ENCODE assay signal across 13 cellular contexts in the genomic region with DNA sequence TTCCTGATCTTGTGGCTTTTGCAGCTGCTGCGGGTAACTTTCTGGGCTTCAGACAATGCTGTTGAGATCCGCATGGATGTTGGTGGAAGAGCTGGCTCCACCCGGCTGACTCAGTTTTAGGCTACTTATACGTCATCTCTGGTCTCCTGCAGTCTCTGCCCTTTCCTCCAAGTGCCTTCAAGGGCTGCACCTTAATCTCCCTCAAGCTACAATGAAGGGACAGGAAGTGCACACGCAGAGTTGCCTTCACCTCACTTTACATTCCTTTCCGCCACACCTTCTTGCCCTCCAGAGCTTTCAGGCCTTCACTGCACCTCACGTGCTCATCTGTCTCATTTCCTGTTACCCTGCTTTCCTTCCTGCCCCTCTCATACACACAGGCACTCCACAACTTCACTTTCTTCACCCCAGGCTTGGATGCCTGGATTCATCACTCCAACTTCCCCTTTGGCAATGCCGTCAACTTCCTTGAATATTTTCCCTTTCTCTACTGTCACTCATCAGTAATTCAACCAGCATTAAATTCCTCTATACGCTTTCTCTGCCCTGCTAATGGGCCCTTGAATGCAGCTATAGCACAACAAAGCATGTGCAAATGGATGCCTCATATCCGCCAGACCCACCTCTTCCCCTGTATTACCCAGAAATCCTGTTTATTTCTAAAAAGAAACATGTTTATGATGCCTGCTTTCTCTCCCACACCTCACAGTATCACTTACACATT. TPM values are rescaled to one million over a fixed set of nuclear protein-coding genes. Genes with fewer than 3 reads are reported as not detected.
A peak's percentile ranks its signal among the peaks of the same experiment; 100 is the strongest.
DNase-seq lines count a peak whose midpoint lies in the region; ATAC-seq and TF ChIP-seq lines count a peak whose summit lies in the region.
"Not testable (repeated sequence)": the region's sequence is repeated elsewhere in the genome, so short reads cannot be mapped to it uniquely, and the experiment has no call there.
"Had no signal": no experiment of that assay in that cellular context is flagged by ENCODE, and none has a peak within 500 bp of the region (broad histone marks: within the 10 kb centered on the region; RNA-seq: fewer than 3 reads in every experiment).

No MANE protein-coding gene starts in this region.

- CTCF ChIA-PET in PC-3 (lab: Charles Lee) = not testable (repeated sequence)
- CTCF ChIA-PET in WTC11 (lab: Charles Lee) = interaction anchor here (0.9 to 1.1 kb wide), 2 partner anchors 39 to 360 kb away, joined by 3 to 4 read pairs; no protein-coding TSS in a partner anchor

- not testable (repeated sequence) for H4K20me1 ChIP-seq in PC-3 (ENCODE audit: low read length)

- not testable (repeated sequence) for H4K8ac ChIP-seq in trophoblast cell (ENCODE audit: low read depth, low read length)

- not testable (repeated sequence) for H3K27me3 ChIP-seq in PC-3 (ENCODE audit: low read length); trophoblast cell (ENCODE audit: insufficient read depth, low read length)

- TF ChIP-seq CTCF in PC-3 (conservative IDR thresholded peaks at IDR 0.05; ENCODE audit: low read depth, low read length); WTC11 (IDR thresholded peaks at IDR 0.05): not testable (repeated sequence)

- POLR2A ChIA-PET in PC-3 (lab: Charles Lee; ENCODE audit: unreplicated experiment); WTC11 (lab: Charles Lee): not testable (repeated sequence)

- not testable (repeated sequence) for H3K9me2 ChIP-seq in PC-3 (replicated peaks; ENCODE audit: low read length)

- H4K12ac ChIP-seq in trophoblast cell (ENCODE audit: low read depth, low read length) = not testable (repeated sequence)

- not testable (repeated sequence) for H4K91ac ChIP-seq in trophoblast cell (ENCODE audit: low read depth, low read length)

- peak overlapping the region; percentile 80 for H3K4me2 ChIP-seq in PC-3 (ENCODE audit: low read length)
- not testable (repeated sequence) for H3K4me2 ChIP-seq in trophoblast cell (ENCODE audit: low read length)

- not testable (repeated sequence) for H3K27ac Mint-ChIP-seq in WTC11

- peak; percentile 93 for ATAC-seq in PC-3
- ATAC-seq in WTC11 = peak; percentile 95

- H2BK120ac ChIP-seq in trophoblast cell (ENCODE audit: insufficient read depth, low read length, poor library complexity) = not testable (repeated sequence)

- not testable (repeated sequence) for H3K14ac ChIP-seq in trophoblast cell (ENCODE audit: low read length)

- not testable (repeated sequence) for H3K9me3 Mint-ChIP-seq in WTC11

- not testable (repeated sequence) for H3K4ac ChIP-seq in trophoblast cell (ENCODE audit: low read depth, low read length)

- not testable (repeated sequence) for H3K4me3 Mint-ChIP-seq in WTC11

- H3K36me3 Mint-ChIP-seq in WTC11 = not testable (repeated sequence)

- peaks cover 24% of the 10 kb centered on the region for H3K4me1 ChIP-seq in PC-3 (ENCODE audit: insufficient read depth, low read length)
- H3K4me1 ChIP-seq in trophoblast cell (ENCODE audit: control insufficient read depth in 1 of 2, insufficient read depth in 2 of 2, low read length in 2 of 2) = not testable (repeated sequence)

- H3K9me3 ChIP-seq in PC-3 (ENCODE audit: low read length); trophoblast cell (ENCODE audit: insufficient read depth, low read depth, low read length): not testable (repeated sequence)

- not testable (repeated sequence) for H3K79me2 ChIP-seq in PC-3 (ENCODE audit: low read length); trophoblast cell (ENCODE audit: control insufficient read depth, insufficient read depth, low read length, poor library complexity)

- TSS peak; percentile 95 for BruUV-seq in PC-3 (replicated peaks; lab: Mats Ljungman, UMichigan)

- not testable (repeated sequence) for H3K23ac ChIP-seq in trophoblast cell (ENCODE audit: low read length)

- H3K4me1 Mint-ChIP-seq in WTC11 = peaks cover 18% of the 10 kb centered on the region

- not testable (repeated sequence) for H3K18ac ChIP-seq in trophoblast cell (ENCODE audit: low read length)

- not testable (repeated sequence) for H3K27me3 Mint-ChIP-seq in WTC11 (ENCODE audit: low read depth)

- H3K79me1 ChIP-seq in trophoblast cell (ENCODE audit: low read length) = not testable (repeated sequence)

- H3K36me3 ChIP-seq in PC-3 (ENCODE audit: low read depth, low read length); trophoblast cell (ENCODE audit: control insufficient read depth in 1 of 2, insufficient read depth in 2 of 2, low read length in 2 of 2): not testable (repeated sequence)

- peak overlapping the region; percentile 67 for H3K9ac ChIP-seq in PC-3 (ENCODE audit: low read length)
- H3K9ac ChIP-seq in trophoblast cell (ENCODE audit: low read length) = not testable (repeated sequence)

- intact Hi-C loops in PC-3 (cut with micrococcal nuclease) = loop anchor here (5.0 kb wide), 1 partner anchor 69 kb away; no protein-coding TSS in a partner anchor

- not testable (repeated sequence) for H3F3A ChIP-seq in PC-3 (ENCODE audit: low read length, unreplicated experiment)

- DNase-seq in A172 (ENCODE audit: low spot score) (peak; percentile 82), ELR (ENCODE audit: low read depth) (peak; percentile 93), HT1080 (ENCODE audit: low read depth) (peak; percentile 97), PC-3 (peak; percentile 84), dermis blood vessel endothelial cell (peak; percentile 54), iPS-NIHi7 (ENCODE audit: extremely low spot score) (peak; percentile 14), trophoblast cell (peak; percentile 14 to 57)
- DNase-seq in WTC11 (ENCODE audit: low spot score) = not testable (repeated sequence)

- WGBS in trophoblast cell (ENCODE audit: extremely low coverage, insufficient coverage, insufficient read length) = no CpG with 5 or more reads among the region's 10 CpGs

- H3K4me3 ChIP-seq in PC-3 (ENCODE audit: low read length) = peak overlapping the region; percentile 48; the same call in 1 of the 2 replicates
- H3K4me3 ChIP-seq in trophoblast cell (ENCODE audit: low read depth, low read length) = not testable (repeated sequence)

- peak overlapping the region; percentile 66 for H2AFZ ChIP-seq in PC-3 (ENCODE audit: low read length)
- H2AFZ ChIP-seq in trophoblast cell (ENCODE audit: insufficient read depth, low read length, poor library complexity) = not testable (repeated sequence)

- not testable (repeated sequence) for H2AK5ac ChIP-seq in trophoblast cell (ENCODE audit: low read length)

- not testable (repeated sequence) for H2BK12ac ChIP-seq in trophoblast cell (ENCODE audit: low read length)

- not testable (repeated sequence) for H2BK5ac ChIP-seq in trophoblast cell (ENCODE audit: low read depth, low read length, poor library complexity)

- H3K27ac ChIP-seq in PC-3 (ENCODE audit: low read length) = peak overlapping the region; percentile 91
- H3K27ac ChIP-seq in trophoblast cell (ENCODE audit: low read depth, low read length) = not testable (repeated sequence)

RNA-seq across cellular contexts. Expression of a gene that starts 29.2 kb away (rescaled TPM):
- not detected in 2 replicates for total RNA-seq in A172 (2014; rRNA removed; shearing (Covaris generic))
- total RNA-seq in HT1080 (2014; rRNA removed; shearing (Covaris generic)) = not detected in 2 replicates
- polyA plus RNA-seq in HT1080 (2015; cell fraction: cytosol; rRNA removed) = not detected in 2 replicates
- not detected in 2 replicates for polyA plus RNA-seq in HT1080 (2015; cell fraction: nucleus; rRNA removed)
- total RNA-seq in PC-3 (2014; rRNA removed) = not detected in 2 replicates
- total RNA-seq in WTC11 (2021) = not detected in 3 replicates
- total RNA-seq in dermis blood vessel endothelial cell = not detected in 2 replicates
- polyA plus RNA-seq in trophoblast cell (2013) = not detected in 2 replicates
- total RNA-seq: activated CD8-positive, alpha-beta T cell treated with anti-CD3 and anti-CD28 coated beads, Interleukin-2, amount 10 ng/mL, durations not matched to agents 7 days and 5 days; glomerular endothelial cell; left ventricle myocardium superior; pulmonary artery endothelial cell; smooth muscle cell had no signal
- polyA plus RNA-seq: smooth muscle cell had no signal

RNA-seq across cellular contexts. Expression of a gene that starts 41.0 kb away (rescaled TPM):
- total RNA-seq in A172 (2014; rRNA removed; shearing (Covaris generic)) = not detected in 2 replicates
- total RNA-seq in HT1080 (2014; rRNA removed; shearing (Covaris generic)) = not detected in 2 replicates
- polyA plus RNA-seq in HT1080 (2015; cell fraction: cytosol; rRNA removed) = not detected in 2 replicates
- not detected in 2 replicates for polyA plus RNA-seq in HT1080 (2015; cell fraction: nucleus; rRNA removed)
- total RNA-seq in PC-3 (2014; rRNA removed) (not detected in 2 replicates), WTC11 (2021) (not detected in 3 replicates), dermis blood vessel endothelial cell (0.17 TPM in 1 of 2 replicates, not detected in the other)
- polyA plus RNA-seq in trophoblast cell (2013) = not detected in 2 replicates
- total RNA-seq: activated CD8-positive, alpha-beta T cell treated with anti-CD3 and anti-CD28 coated beads, Interleukin-2, amount 10 ng/mL, durations not matched to agents 7 days and 5 days; glomerular endothelial cell; pulmonary artery endothelial cell; smooth muscle cell had no signal
- polyA plus RNA-seq: smooth muscle cell had no signal
